ENCODE assay signal across 8 cellular contexts in the genomic region with DNA sequence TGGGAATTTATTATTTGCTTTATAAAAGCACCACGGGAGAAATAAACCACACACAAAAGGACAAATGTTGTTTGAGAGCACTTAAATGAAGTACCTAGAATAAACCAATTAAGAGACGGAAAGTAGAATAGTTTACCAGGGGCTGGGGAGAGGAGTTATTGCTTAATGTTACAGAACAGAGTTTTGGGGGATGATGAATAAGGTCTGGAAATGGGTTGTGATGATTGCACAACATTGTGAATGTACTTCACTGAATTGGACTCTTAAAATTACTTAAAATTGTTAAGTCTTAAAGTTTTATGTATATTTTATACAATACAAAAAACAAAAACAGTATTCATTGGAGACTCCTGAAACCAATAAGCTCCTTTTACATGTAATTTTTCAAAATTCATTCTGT. TPM values are rescaled to one million over a fixed set of nuclear protein-coding genes. Genes with fewer than 3 reads are reported as not detected.
DNase-seq lines count a peak whose midpoint lies in the region; ATAC-seq, FAIRE-seq and TF ChIP-seq lines count a peak whose summit lies in the region.

No MANE protein-coding gene starts in this region.

- no peak for TF ChIP-seq CTCF in gastroesophageal sphincter (IDR thresholded peaks at IDR 0.05)
- no peak for TF ChIP-seq CTCF in GM20000 (IDR thresholded peaks at IDR 0.05; ENCODE audit: extremely low read depth, missing control alignments)

- no peak for TF ChIP-seq EP300 in gastroesophageal sphincter (IDR thresholded peaks at IDR 0.05)

- no peak for DNase-seq in activated CD4-positive, alpha-beta T cell treated with anti-CD3 and anti-CD28 coated beads, Interleukin-2, amount 10 ng/mL, durations not matched to agents 7 days and 5 days
- no peak for DNase-seq in activated CD4-positive, alpha-beta T cell treated with anti-CD3 and anti-CD28 coated beads, Interleukin-2, amount 50 U/mL, for 48 hours
- no peak for DNase-seq in activated CD4-positive, alpha-beta memory T cell treated with anti-CD3 and anti-CD28 coated beads for 36 hours
- peak; percentile 26 for DNase-seq in stromal cell of bone marrow (ENCODE audit: low read depth)
- no peak for DNase-seq in GM20000 (ENCODE audit: low spot score)
- no peak for DNase-seq in GM12892 (ENCODE audit: insufficient read length)

- peak overlapping the region; percentile 98 for H3K27ac Mint-ChIP-seq in activated CD4-positive, alpha-beta T cell treated with anti-CD3 and anti-CD28 coated beads, Interleukin-2, amount 10 ng/mL, durations not matched to agents 7 days and 5 days
- H3K27ac Mint-ChIP-seq in activated CD4-positive, alpha-beta memory T cell treated with anti-CD3 and anti-CD28 coated beads for 36 hours = peak overlapping the region; percentile 70

- no peak for ATAC-seq in gastroesophageal sphincter
- no peak for ATAC-seq in HG03196 (IDR thresholded peaks at IDR 0.05; ENCODE audit: unreplicated experiment)

- H3K27ac ChIP-seq in gastroesophageal sphincter = peak overlapping the region in 2 of 4 donors; percentile 91 to 93

- FAIRE-seq in GM12892 (lab: Jason Lieb, UNC) = no peak

- CTCF ChIA-PET in activated CD4-positive, alpha-beta T cell treated with anti-CD3 and anti-CD28 coated beads, Interleukin-2, amount 10 ng/mL, durations not matched to agents 7 days and 5 days (lab: Charles Lee) = interaction anchor here (1.3 to 2.7 kb wide), 5 partner anchors 14 to 59 kb away, joined by 3 to 8 read pairs (median 5); no protein-coding TSS in a partner anchor
- CTCF ChIA-PET in activated CD4-positive, alpha-beta memory T cell treated with anti-CD3 and anti-CD28 coated beads for 36 hours (lab: Charles Lee) = interaction anchor here (0.7 to 1.6 kb wide), 3 partner anchors 53 to 68 kb away, joined by 3 to 4 read pairs (median 3); no protein-coding TSS in a partner anchor

- peaks cover 42% of the 10 kb centered on the region for H3K4me1 Mint-ChIP-seq in activated CD4-positive, alpha-beta T cell treated with anti-CD3 and anti-CD28 coated beads, Interleukin-2, amount 10 ng/mL, durations not matched to agents 7 days and 5 days
- peaks cover 28% of the 10 kb centered on the region for H3K4me1 Mint-ChIP-seq in activated CD4-positive, alpha-beta memory T cell treated with anti-CD3 and anti-CD28 coated beads for 36 hours (ENCODE audit: low read depth)

- no peaks in the 10 kb centered on the region for H3K27me3 ChIP-seq in gastroesophageal sphincter

- peak overlapping the region; percentile 92 for H3K4me3 Mint-ChIP-seq in activated CD4-positive, alpha-beta T cell treated with anti-CD3 and anti-CD28 coated beads, Interleukin-2, amount 10 ng/mL, durations not matched to agents 7 days and 5 days
- H3K4me3 Mint-ChIP-seq in activated CD4-positive, alpha-beta memory T cell treated with anti-CD3 and anti-CD28 coated beads for 36 hours = peak overlapping the region; percentile 89

- H3K36me3 ChIP-seq in gastroesophageal sphincter = peaks cover 0 to 23% of the 10 kb centered on the region in 2 donors

- H3K9me3 ChIP-seq in gastroesophageal sphincter = no peaks in the 10 kb centered on the region

- no peak for TF ChIP-seq POLR2A in gastroesophageal sphincter (IDR thresholded peaks at IDR 0.05)
- TF ChIP-seq POLR2A in GM12892 (IDR thresholded peaks at IDR 0.05; ENCODE audit: low read depth, low read length) = no peak

- WGBS in gastroesophageal sphincter (ENCODE audit: low coverage in 1 of 2), 2 donors = 43 to 48% methylated on average over 2 of the region's 2 CpGs

- peaks cover 4% of the 10 kb centered on the region for H3K9me3 Mint-ChIP-seq in activated CD4-positive, alpha-beta T cell treated with anti-CD3 and anti-CD28 coated beads, Interleukin-2, amount 10 ng/mL, durations not matched to agents 7 days and 5 days
- no peaks in the 10 kb centered on the region for H3K9me3 Mint-ChIP-seq in activated CD4-positive, alpha-beta memory T cell treated with anti-CD3 and anti-CD28 coated beads for 36 hours

- intact Hi-C loops in activated CD4-positive, alpha-beta memory T cell treated with anti-CD3 and anti-CD28 coated beads for 36 hours (cut with micrococcal nuclease) = no loop called here

- no peaks in the 10 kb centered on the region for H3K27me3 Mint-ChIP-seq in activated CD4-positive, alpha-beta T cell treated with anti-CD3 and anti-CD28 coated beads, Interleukin-2, amount 10 ng/mL, durations not matched to agents 7 days and 5 days
- no peaks in the 10 kb centered on the region for H3K27me3 Mint-ChIP-seq in activated CD4-positive, alpha-beta memory T cell treated with anti-CD3 and anti-CD28 coated beads for 36 hours

- peaks cover 0 to 51% (median 6%) of the 10 kb centered on the region in 3 donors for H3K4me1 ChIP-seq in gastroesophageal sphincter

- peak overlapping the region; percentile 77 to 88 for H3K4me3 ChIP-seq in gastroesophageal sphincter

- POLR2A ChIA-PET in activated CD4-positive, alpha-beta T cell treated with anti-CD3 and anti-CD28 coated beads, Interleukin-2, amount 10 ng/mL, durations not matched to agents 7 days and 5 days (lab: Charles Lee) = interaction anchor here (0.5 kb wide), 1 partner anchor 645 kb away, joined by 3 read pairs; the partner anchor contains the start of genes LRSAM1 and RPL12
- POLR2A ChIA-PET in activated CD4-positive, alpha-beta memory T cell treated with anti-CD3 and anti-CD28 coated beads for 36 hours (lab: Charles Lee) = no interaction called here

- peaks cover 10% of the 10 kb centered on the region for H3K36me3 Mint-ChIP-seq in activated CD4-positive, alpha-beta T cell treated with anti-CD3 and anti-CD28 coated beads, Interleukin-2, amount 10 ng/mL, durations not matched to agents 7 days and 5 days (ENCODE audit: low read depth)
- peaks cover 9% of the 10 kb centered on the region for H3K36me3 Mint-ChIP-seq in activated CD4-positive, alpha-beta memory T cell treated with anti-CD3 and anti-CD28 coated beads for 36 hours

RNA-seq across cellular contexts. Expression of gene ZBTB43, which starts 1.5 kb away (rescaled TPM):
- 10 to 100 TPM; 17.0 to 21.0 TPM for total RNA-seq in activated CD4-positive, alpha-beta T cell treated with anti-CD3 and anti-CD28 coated beads, Interleukin-2, amount 10 ng/mL, durations not matched to agents 7 days and 5 days
- 10 to 100 TPM; 20.5 to 28.4 TPM for total RNA-seq in activated CD4-positive, alpha-beta memory T cell treated with anti-CD3 and anti-CD28 coated beads for 36 hours
- 10 to 100 TPM in 2 of 4 donors, 1 to 10 TPM in 2; 9.7 to 12.3 (median 10.7) TPM for total RNA-seq in gastroesophageal sphincter
- 8.5 TPM for polyA plus RNA-seq in GM12892 (2012; ENCODE audit: missing spikeins)

RNA-seq across cellular contexts. Expression of gene ZBTB34, which starts 54.1 kb away (rescaled TPM):
- total RNA-seq in activated CD4-positive, alpha-beta T cell treated with anti-CD3 and anti-CD28 coated beads, Interleukin-2, amount 10 ng/mL, durations not matched to agents 7 days and 5 days = 1 to 10 TPM; 8.3 to 8.7 TPM
- total RNA-seq in activated CD4-positive, alpha-beta memory T cell treated with anti-CD3 and anti-CD28 coated beads for 36 hours = 1 to 10 TPM; 4.0 to 4.5 TPM
- total RNA-seq in gastroesophageal sphincter = 10 to 100 TPM; 11.0 to 14.2 (median 13.5) TPM
- polyA plus RNA-seq in GM12892 (2012; ENCODE audit: missing spikeins) = 3.3 TPM
